ENCODE assay signal across 20 cellular contexts in genomic region chr17:7830616-7831015, GRCh38. TPM values are rescaled to one million over a fixed set of nuclear protein-coding genes. Genes with fewer than 3 reads are reported as not detected.
DNase-seq lines count a peak whose midpoint lies in the region; ATAC-seq and TF ChIP-seq lines count a peak whose summit lies in the region.
"Had no signal": no experiment of that assay in that cellular context is flagged by ENCODE, and none has a peak within 500 bp of the region (broad histone marks: within the 10 kb centered on the region; RNA-seq: fewer than 3 reads in every experiment).

No MANE protein-coding gene starts in this region.

- ATAC-seq in IMR-90 (ENCODE audit: low read depth): no peak
- no peak for ATAC-seq in HG02852 (IDR thresholded peaks at IDR 0.05; ENCODE audit: unreplicated experiment)
- ATAC-seq: A549; CD8-positive, alpha-beta T cell; GM12878; GM23338; HCT116 had no signal

- 73% methylated on average over 5 of the region's 8 CpGs; no CpG with 5 or more reads in 1 of the 2 experiments for WGBS in IMR-90 (ENCODE audit: extremely low coverage in 2 of 2, insufficient read length in 1 of 2), 2 experiments
- WGBS in neuronal stem cell (ENCODE audit: extremely low coverage in 2 of 2, insufficient read length in 2 of 2, insufficient replicate concordance in 1 of 2), 2 donors: 100% methylated on average over 1 of the region's 8 CpGs; no CpG with 5 or more reads in 1 of the 2 donors
- 82 to 97% (median 92%) methylated on average over 8 of the region's 8 CpGs for WGBS in spleen, 5 donors

- no peak overlapping the region for H2BK15ac ChIP-seq in IMR-90 (ENCODE audit: low read depth, low read length)
- no peak overlapping the region for H2BK15ac ChIP-seq in neuronal stem cell (ENCODE audit: low read length)

- H4K8ac ChIP-seq in IMR-90 (ENCODE audit: low read depth in 2 of 2, low read length in 2 of 2) (no peak overlapping the region), neuronal stem cell (ENCODE audit: low read depth, low read length) (no peak overlapping the region)

- H3K4me3 ChIP-seq in IMR-90 (ENCODE audit: insufficient read depth, low read depth, low read length) (no peak overlapping the region), neuronal stem cell (ENCODE audit: low read length in 2 of 2) (no peak overlapping the region), spleen (no peak overlapping the region)
- H3K4me3 ChIP-seq: A549, GM12878, GM23338 had no signal

- no TSS peak for BruUV-seq in IMR-90 (replicated peaks; lab: Mats Ljungman, UMichigan)

- H3K36me3 ChIP-seq in IMR-90 (ENCODE audit: control insufficient read depth, insufficient read depth, low read length): no peaks in the 10 kb centered on the region
- no peaks in the 10 kb centered on the region for H3K36me3 ChIP-seq in neuronal stem cell (replicated peaks in 1 of 2; ENCODE audit: control insufficient read depth in 2 of 2, insufficient read depth in 2 of 2, low read length in 2 of 2)
- H3K36me3 ChIP-seq in spleen: no peaks in the 10 kb centered on the region

- no peak overlapping the region for H3K56ac ChIP-seq in IMR-90 (ENCODE audit: extremely low read depth, insufficient read depth, low read length)

- H3K79me1 ChIP-seq in IMR-90 (ENCODE audit: low read depth in 1 of 2, low read length in 2 of 2) (peaks cover 0 to 5% of the 10 kb centered on the region in 2 experiments; a peak in 1 of 4 replicates), neuronal stem cell (ENCODE audit: low read depth, low read length) (no peaks in the 10 kb centered on the region)

- H2AFZ ChIP-seq in IMR-90 (replicated peaks; ENCODE audit: low read length, poor library complexity) (peak overlapping the region; percentile 32), neuronal stem cell (ENCODE audit: low read length) (no peak overlapping the region)
- H2AFZ ChIP-seq: GM23338 had no signal

- H3K4me1 ChIP-seq in IMR-90 (ENCODE audit: control insufficient read depth, insufficient read depth, low read length) (peaks cover 3% of the 10 kb centered on the region), neuronal stem cell (ENCODE audit: control insufficient read depth in 2 of 2, insufficient read depth in 1 of 2, low read depth in 1 of 2, low read length in 2 of 2) (peaks cover 5 to 12% of the 10 kb centered on the region in 2 donors), spleen (peaks cover 4 to 23% (median 8%) of the 10 kb centered on the region in 6 donors)

- CTCF ChIA-PET in IMR-90 (lab: Yijun Ruan, JAX): no interaction called here

- in situ Hi-C loops in IMR-90 (cut with MboI; ENCODE audit: low sequenced_read_pairs): no loop called here

- H3K18ac ChIP-seq in IMR-90 (ENCODE audit: low read depth, low read length) (no peak overlapping the region), neuronal stem cell (ENCODE audit: low read length) (peak overlapping the region; percentile 27)

- TF ChIP-seq RAD21 in IMR-90 (IDR thresholded peaks at IDR 0.05; ENCODE audit: low read length): no peak

- no peaks in the 10 kb centered on the region for H3K9me1 ChIP-seq in IMR-90 (ENCODE audit: insufficient read depth, low read length)

- H3K23ac ChIP-seq in IMR-90 (ENCODE audit: low read depth, low read length) (no peak overlapping the region), neuronal stem cell (ENCODE audit: low read depth, low read length, poor library complexity) (no peak overlapping the region)

- no peak overlapping the region for H3K14ac ChIP-seq in IMR-90 (replicated peaks; ENCODE audit: low read depth, low read length)
- H3K14ac ChIP-seq in neuronal stem cell (ENCODE audit: low read length): no peak overlapping the region

- DNase-seq in activated effector memory CD4-positive, alpha-beta T cell treated with anti-CD3 and anti-CD28 coated beads, Interleukin-2, amount 50 U/mL, for 16 hours: peak; percentile 55
- no peak for DNase-seq in activated effector memory CD4-positive, alpha-beta T cell treated with Interleukin-2 at 50 U/mL for 16 hours
- DNase-seq in IMR-90 (no peak), neuronal stem cell (ENCODE audit: low spot score) (no peak), spleen (peak; percentile 51), DMS79 treated with DMSO at 0.1 percent for 48 hours (lab: John Stamatoyannopoulos, UW) (no peak)
- DNase-seq: AML-193; Calu3; CD8-positive, alpha-beta T cell; DND-41; EL; H7 had no signal

- no peak overlapping the region for H2BK5ac ChIP-seq in IMR-90 (ENCODE audit: low read depth, low read length, poor library complexity, severe bottlenecking)
- no peak overlapping the region for H2BK5ac ChIP-seq in neuronal stem cell (ENCODE audit: low read length)

- H3K4me2 ChIP-seq in IMR-90 (ENCODE audit: low read depth, low read length): no peak overlapping the region
- H3K4me2 ChIP-seq in neuronal stem cell (ENCODE audit: insufficient read depth, low read length, poor library complexity, severe bottlenecking): no peak overlapping the region
- H3K4me2 ChIP-seq: A549, GM23338 had no signal

- no peak overlapping the region for H2BK20ac ChIP-seq in IMR-90 (ENCODE audit: low read depth, low read length)

- H2BK120ac ChIP-seq in IMR-90 (ENCODE audit: low read depth, low read length) (no peak overlapping the region), neuronal stem cell (ENCODE audit: low read depth, low read length) (no peak overlapping the region)

- no peak for TF ChIP-seq CTCF in IMR-90 (conservative IDR thresholded peaks at IDR 0.05; ENCODE audit: low read depth, low read length)
- TF ChIP-seq CTCF in spleen (IDR thresholded peaks at IDR 0.05 in 8 of 11, conservative IDR thresholded peaks at IDR 0.05 in 3 of 11): no peak

- H3K9ac ChIP-seq in IMR-90 (ENCODE audit: low read depth, low read length): no peak overlapping the region
- no peak overlapping the region for H3K9ac ChIP-seq in neuronal stem cell (ENCODE audit: low read depth, low read length, poor library complexity)

- intact Hi-C loops in IMR-90 (cut with micrococcal nuclease) (no loop called here), spleen (cut with DNase I; ENCODE audit: low total_unique reads) (no loop called here)

- POLR2A ChIA-PET in IMR-90 (lab: Charles Lee; ENCODE audit: unreplicated experiment): no interaction called here

- dilution Hi-C loops in IMR-90 (cut with HindIII; ENCODE audit: low sequenced_read_pairs, unreplicated experiment): no loop called here

- H3K9me3 ChIP-seq in IMR-90 (ENCODE audit: control insufficient read depth, insufficient read depth, low read length) (no peaks in the 10 kb centered on the region), neuronal stem cell (replicated peaks in 1 of 2; ENCODE audit: control insufficient read depth in 2 of 2, insufficient read depth in 1 of 2, low read depth in 1 of 2, low read length in 2 of 2) (no peaks in the 10 kb centered on the region), spleen (no peaks in the 10 kb centered on the region)
- H3K9me3 ChIP-seq: A549 had no signal

- no peak overlapping the region for H4K5ac ChIP-seq in IMR-90 (ENCODE audit: low read depth, low read length)

- no peak for TF ChIP-seq POLR2A in IMR-90 (IDR thresholded peaks at IDR 0.05; ENCODE audit: low read depth, low read length)
- TF ChIP-seq POLR2A in spleen (IDR thresholded peaks at IDR 0.05): no peak

- H2AK5ac ChIP-seq in IMR-90 (ENCODE audit: low read depth, low read length): 0 out of 2 replicates have a peak overlapping the region, but pooled peaks have one; percentile 20
- H2AK5ac ChIP-seq in neuronal stem cell (ENCODE audit: low read depth, low read length): no peak overlapping the region

- no peak overlapping the region for H3K27ac ChIP-seq in IMR-90 (ENCODE audit: insufficient read depth, low read length)
- H3K27ac ChIP-seq in neuronal stem cell (replicated peaks; ENCODE audit: low read length): no peak overlapping the region
- H3K27ac ChIP-seq in spleen: no peak overlapping the region
- H3K27ac ChIP-seq: 22Rv1, A549, C4-2B had no signal

- H3K4ac ChIP-seq in IMR-90 (ENCODE audit: low read depth, low read length) (no peak overlapping the region), neuronal stem cell (ENCODE audit: low read length) (no peak overlapping the region)

- no peaks in the 10 kb centered on the region for H4K20me1 ChIP-seq in IMR-90 (ENCODE audit: insufficient read depth, low read length)

- H3K27me3 ChIP-seq in IMR-90 (ENCODE audit: control insufficient read depth, insufficient read depth, low read length) (peaks cover 6% of the 10 kb centered on the region), neuronal stem cell (ENCODE audit: control insufficient read depth in 3 of 3, insufficient read depth in 3 of 3, low read depth in 1 of 3, low read length in 3 of 3) (peaks cover 0 to 27% (median 8%) of the 10 kb centered on the region in 3 experiments), spleen (replicated peaks in 1 of 7) (peaks cover 0 to 6% (median 0%) of the 10 kb centered on the region in 7 donors)

- no peak overlapping the region for H2AK9ac ChIP-seq in IMR-90 (replicated peaks; ENCODE audit: low read depth, low read length, poor library complexity)

- H4K91ac ChIP-seq in IMR-90 (ENCODE audit: insufficient read depth, low read depth, low read length) (no peak overlapping the region), neuronal stem cell (ENCODE audit: low read depth, low read length, poor library complexity) (no peak overlapping the region)

- H2BK12ac ChIP-seq in neuronal stem cell (ENCODE audit: low read length): no peak overlapping the region

RNA-seq across cellular contexts. Expression of gene KDM6B, which starts 3.4 kb away (rescaled TPM):
- total RNA-seq in IMR-90 (2012; rRNA removed) (0.72 and 1.1 TPM in 2 replicates), spleen (100 to 1,000 TPM in 1 of 7 donors, 10 to 100 TPM in 6; 22.3 to 110 (median 60.8) TPM)
- polyA plus RNA-seq in IMR-90 (2012; rRNA removed) (3.5 and 4.5 TPM in 2 replicates), spleen (10 to 100 TPM in 1 of 3 donors, 1 to 10 TPM in 2; 2.9 to 11.7 (median 4.0) TPM)
- polyA plus RNA-seq in IMR-90 (2012; cell fraction: cytosol; rRNA removed): 2.7 and 3.6 TPM in 2 replicates
- polyA plus RNA-seq in IMR-90 (2012; cell fraction: nucleus; rRNA removed; ENCODE audit: low replicate concordance): 18.3 and 20.0 TPM in 2 replicates
- polyA plus RNA-seq in neuronal stem cell (2013, experiment 1 of 2): 20.0 TPM
- polyA plus RNA-seq in neuronal stem cell (2013, experiment 2 of 2): 21.1 TPM

RNA-seq across cellular contexts. Expression of gene TMEM88, which starts 24.2 kb away (rescaled TPM):
- total RNA-seq in IMR-90 (2012; rRNA removed) (not detected in 2 replicates), spleen (10 to 100 TPM in 5 of 7 donors, 1 to 10 TPM in 2; 5.2 to 31.8 (median 18.0) TPM)
- polyA plus RNA-seq in IMR-90 (2012; rRNA removed) (1.9 and 2.1 TPM in 2 replicates), spleen (10 to 100 TPM in 1 of 3 donors, 1 to 10 TPM in 2; 5.5 to 26.2 (median 9.5) TPM)
- polyA plus RNA-seq in IMR-90 (2012; cell fraction: cytosol; rRNA removed): 0.63 and 0.79 TPM in 2 replicates
- polyA plus RNA-seq in IMR-90 (2012; cell fraction: nucleus; rRNA removed; ENCODE audit: low replicate concordance): 16.9 and 24.1 TPM in 2 replicates
- 132 TPM for polyA plus RNA-seq in neuronal stem cell (2013, experiment 1 of 2)
- 128 TPM for polyA plus RNA-seq in neuronal stem cell (2013, experiment 2 of 2)
- total RNA-seq: G401 had no signal

RNA-seq across cellular contexts. Expression of gene NAA38, which starts 26.7 kb away (rescaled TPM):
- total RNA-seq in IMR-90 (2012; rRNA removed) (40.7 and 62.2 TPM in 2 replicates), spleen (100 to 1,000 TPM in 1 of 7 donors, 10 to 100 TPM in 6; 51.0 to 111 (median 56.9) TPM)
- polyA plus RNA-seq in IMR-90 (2012; rRNA removed) (76.8 and 122 TPM in 2 replicates), spleen (100 to 1,000 TPM; 119 to 185 (median 182) TPM)
- 125 and 183 TPM in 2 replicates for polyA plus RNA-seq in IMR-90 (2012; cell fraction: cytosol; rRNA removed)
- 34.7 and 54.0 TPM in 2 replicates for polyA plus RNA-seq in IMR-90 (2012; cell fraction: nucleus; rRNA removed; ENCODE audit: low replicate concordance)
- 74.6 TPM for polyA plus RNA-seq in neuronal stem cell (2013, experiment 1 of 2)
- polyA plus RNA-seq in neuronal stem cell (2013, experiment 2 of 2): 76.9 TPM

RNA-seq across cellular contexts. Expression of gene CYB5D1, which starts 27.2 kb away (rescaled TPM):
- total RNA-seq in IMR-90 (2012; rRNA removed) (10.8 and 11.1 TPM in 2 replicates), spleen (10 to 100 TPM in 1 of 7 donors, 1 to 10 TPM in 6; 4.1 to 13.2 (median 5.9) TPM)
- polyA plus RNA-seq in IMR-90 (2012; rRNA removed) (7.0 and 8.8 TPM in 2 replicates), spleen (1 to 10 TPM; 2.1 to 3.8 (median 2.9) TPM)
- 3.4 and 4.3 TPM in 2 replicates for polyA plus RNA-seq in IMR-90 (2012; cell fraction: cytosol; rRNA removed)
- polyA plus RNA-seq in IMR-90 (2012; cell fraction: nucleus; rRNA removed; ENCODE audit: low replicate concordance): 9.7 and 19.2 TPM in 2 replicates
- 10.9 TPM for polyA plus RNA-seq in neuronal stem cell (2013, experiment 1 of 2)
- 10.9 TPM for polyA plus RNA-seq in neuronal stem cell (2013, experiment 2 of 2)

RNA-seq across cellular contexts. Expression of gene CHD3, which starts 58.0 kb away (rescaled TPM):
- total RNA-seq in IMR-90 (2012; rRNA removed) (67.2 and 78.1 TPM in 2 replicates), spleen (100 to 1,000 TPM in 2 of 7 donors, 10 to 100 TPM in 5; 60.9 to 117 (median 83.6) TPM)
- polyA plus RNA-seq in IMR-90 (2012; rRNA removed) (55.1 and 65.4 TPM in 2 replicates), spleen (10 to 100 TPM; 37.0 to 84.3 (median 71.8) TPM)
- 53.4 and 59.5 TPM in 2 replicates for polyA plus RNA-seq in IMR-90 (2012; cell fraction: cytosol; rRNA removed)
- polyA plus RNA-seq in IMR-90 (2012; cell fraction: nucleus; rRNA removed; ENCODE audit: low replicate concordance): 202 and 231 TPM in 2 replicates
- polyA plus RNA-seq in neuronal stem cell (2013, experiment 1 of 2): 17.8 TPM
- polyA plus RNA-seq in neuronal stem cell (2013, experiment 2 of 2): 15.7 TPM

Comparison
In these comparisons a context has a peak if more than half of its experiments do, and no peak if none do; other contexts are left out.
1. DNase-seq: peak in activated effector memory CD4-positive, alpha-beta T cell treated with anti-CD3 and anti-CD28 coated beads, Interleukin-2, amount 50 U/mL, for 16 hours (single experiment) and spleen (single experiment); none in activated effector memory CD4-positive, alpha-beta T cell treated with Interleukin-2 at 50 U/mL for 16 hours (single experiment), IMR-90 (single experiment), neuronal stem cell (single experiment) and DMS79 treated with DMSO at 0.1 percent for 48 hours (single experiment).
2. RNA of gene KDM6B, which starts 3.4 kb away (total RNA-seq): 22.3 to 110 TPM in spleen; 0.72 to 1.1 TPM in IMR-90; every median in the first group is over 10 times any median in the second.